Comparison of ENCODE assay signal across 2 cellular contexts in the genomic region with DNA sequence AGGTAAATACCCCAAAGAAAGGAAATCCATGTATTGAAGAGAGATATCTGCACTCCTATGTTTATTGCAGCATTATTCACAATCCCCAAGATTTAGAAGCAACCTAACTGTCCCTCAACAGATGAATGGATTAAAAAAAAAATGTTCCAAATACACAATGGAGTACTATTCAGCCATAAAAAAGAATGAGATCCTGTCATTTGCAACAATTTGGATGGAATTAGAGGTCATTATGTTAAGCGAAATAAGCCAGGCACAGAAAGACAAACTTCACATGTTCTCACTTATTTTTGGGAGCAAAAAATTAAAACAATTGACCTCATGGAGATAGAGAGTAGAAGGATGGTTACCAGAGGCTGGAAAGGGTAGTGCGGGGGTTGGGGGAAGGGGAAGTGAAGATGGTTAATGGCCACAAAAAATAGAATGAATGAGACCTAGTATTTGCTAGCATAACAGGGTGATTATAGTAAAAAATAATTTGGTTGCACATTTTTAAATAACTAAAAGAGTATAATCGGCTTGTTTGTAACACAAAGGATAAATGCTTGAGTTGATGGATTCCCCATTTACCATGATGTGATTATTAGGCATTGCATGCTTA.
TF ChIP-seq lines count a peak whose summit lies in the region.

No MANE protein-coding gene starts in this region.

TF ChIP-seq in SK-N-SH, 30 proteins besides CTCF, POLR2A, EP300 and RAD21 (continued from another document):
- TF ChIP-seq FOXJ3 (CRISPR knock-in tag; IDR thresholded peaks at IDR 0.05) = no peak
- no peak for TF ChIP-seq NRF1 (IDR thresholded peaks at IDR 0.05; ENCODE audit: low read depth, low read length)
- TF ChIP-seq CHD2 (IDR thresholded peaks at IDR 0.05; ENCODE audit: low read length, partially characterized antibody) = no peak
- no peak for TF ChIP-seq NFIC (IDR thresholded peaks at IDR 0.05; ENCODE audit: borderline replicate concordance)
TF ChIP-seq in SK-N-SH: peak in this region for 0.

TF ChIP-seq in SK-N-SH treated with all-trans-retinoic acid at 6 μM for 48 hours, 23 proteins besides CTCF, POLR2A, EP300 and RAD21 (continued from another document):
- TF ChIP-seq TOX (CRISPR knock-in tag; IDR thresholded peaks at IDR 0.05; ENCODE audit: borderline replicate concordance) = no peak
- TF ChIP-seq, protein P1, sequence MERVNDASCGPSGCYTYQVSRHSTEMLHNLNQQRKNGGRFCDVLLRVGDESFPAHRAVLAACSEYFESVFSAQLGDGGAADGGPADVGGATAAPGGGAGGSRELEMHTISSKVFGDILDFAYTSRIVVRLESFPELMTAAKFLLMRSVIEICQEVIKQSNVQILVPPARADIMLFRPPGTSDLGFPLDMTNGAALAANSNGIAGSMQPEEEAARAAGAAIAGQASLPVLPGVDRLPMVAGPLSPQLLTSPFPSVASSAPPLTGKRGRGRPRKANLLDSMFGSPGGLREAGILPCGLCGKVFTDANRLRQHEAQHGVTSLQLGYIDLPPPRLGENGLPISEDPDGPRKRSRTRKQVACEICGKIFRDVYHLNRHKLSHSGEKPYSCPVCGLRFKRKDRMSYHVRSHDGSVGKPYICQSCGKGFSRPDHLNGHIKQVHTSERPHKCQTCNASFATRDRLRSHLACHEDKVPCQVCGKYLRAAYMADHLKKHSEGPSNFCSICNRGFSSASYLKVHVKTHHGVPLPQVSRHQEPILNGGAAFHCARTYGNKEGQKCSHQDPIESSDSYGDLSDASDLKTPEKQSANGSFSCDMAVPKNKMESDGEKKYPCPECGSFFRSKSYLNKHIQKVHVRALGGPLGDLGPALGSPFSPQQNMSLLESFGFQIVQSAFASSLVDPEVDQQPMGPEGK (CRISPR knock-in tag; IDR thresholded peaks at IDR 0.05; ENCODE audit: borderline replicate concordance) = no peak
- TF ChIP-seq, protein P2, sequence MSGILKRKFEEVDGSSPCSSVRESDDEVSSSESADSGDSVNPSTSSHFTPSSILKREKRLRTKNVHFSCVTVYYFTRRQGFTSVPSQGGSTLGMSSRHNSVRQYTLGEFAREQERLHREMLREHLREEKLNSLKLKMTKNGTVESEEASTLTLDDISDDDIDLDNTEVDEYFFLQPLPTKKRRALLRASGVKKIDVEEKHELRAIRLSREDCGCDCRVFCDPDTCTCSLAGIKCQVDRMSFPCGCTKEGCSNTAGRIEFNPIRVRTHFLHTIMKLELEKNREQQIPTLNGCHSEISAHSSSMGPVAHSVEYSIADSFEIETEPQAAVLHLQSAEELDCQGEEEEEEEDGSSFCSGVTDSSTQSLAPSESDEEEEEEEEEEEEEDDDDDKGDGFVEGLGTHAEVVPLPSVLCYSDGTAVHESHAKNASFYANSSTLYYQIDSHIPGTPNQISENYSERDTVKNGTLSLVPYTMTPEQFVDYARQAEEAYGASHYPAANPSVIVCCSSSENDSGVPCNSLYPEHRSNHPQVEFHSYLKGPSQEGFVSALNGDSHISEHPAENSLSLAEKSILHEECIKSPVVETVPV (CRISPR knock-in tag; IDR thresholded peaks at IDR 0.05) = no peak
- no peak for TF ChIP-seq RARB (CRISPR knock-in tag; IDR thresholded peaks at IDR 0.05)
- TF ChIP-seq ZNF70 (CRISPR knock-in tag; IDR thresholded peaks at IDR 0.05) = no peak
- no peak for TF ChIP-seq ESRRG (CRISPR knock-in tag; IDR thresholded peaks at IDR 0.05)
- TF ChIP-seq ZFP3 (CRISPR knock-in tag; IDR thresholded peaks at IDR 0.05) = no peak
- no peak for TF ChIP-seq GLIS3 (CRISPR knock-in tag; IDR thresholded peaks at IDR 0.05)
- TF ChIP-seq ISL1 (CRISPR knock-in tag; IDR thresholded peaks at IDR 0.05) = no peak
- TF ChIP-seq, protein P3, sequence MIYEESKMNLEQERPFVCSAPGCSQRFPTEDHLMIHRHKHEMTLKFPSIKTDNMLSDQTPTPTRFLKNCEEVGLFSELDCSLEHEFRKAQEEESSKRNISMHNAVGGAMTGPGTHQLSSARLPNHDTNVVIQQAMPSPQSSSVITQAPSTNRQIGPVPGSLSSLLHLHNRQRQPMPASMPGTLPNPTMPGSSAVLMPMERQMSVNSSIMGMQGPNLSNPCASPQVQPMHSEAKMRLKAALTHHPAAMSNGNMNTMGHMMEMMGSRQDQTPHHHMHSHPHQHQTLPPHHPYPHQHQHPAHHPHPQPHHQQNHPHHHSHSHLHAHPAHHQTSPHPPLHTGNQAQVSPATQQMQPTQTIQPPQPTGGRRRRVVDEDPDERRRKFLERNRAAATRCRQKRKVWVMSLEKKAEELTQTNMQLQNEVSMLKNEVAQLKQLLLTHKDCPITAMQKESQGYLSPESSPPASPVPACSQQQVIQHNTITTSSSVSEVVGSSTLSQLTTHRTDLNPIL (CRISPR knock-in tag; IDR thresholded peaks at IDR 0.05; ENCODE audit: low read depth) = no peak
